Comparison of ENCODE assay signal across 8 cellular contexts in the genomic region with DNA sequence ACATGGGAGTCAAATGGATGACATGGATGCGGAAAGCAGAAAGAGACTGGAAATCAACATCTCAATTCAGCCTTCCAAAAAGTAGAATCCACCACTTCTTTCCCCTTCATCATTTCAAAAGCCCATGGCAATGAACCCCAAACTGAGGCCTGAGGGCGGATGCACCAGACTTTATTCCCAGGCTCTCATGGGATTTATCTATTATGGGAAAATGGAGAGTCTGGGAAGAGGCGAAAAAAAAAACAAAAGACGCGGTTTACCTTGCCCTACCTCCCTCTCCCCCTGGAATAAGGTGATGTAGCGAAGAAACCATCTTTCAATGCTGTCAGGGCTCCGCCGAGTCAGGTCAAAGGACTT. TPM values are rescaled to one million over a fixed set of nuclear protein-coding genes. Genes with fewer than 3 reads are reported as not detected.
DNase-seq lines count a peak whose midpoint lies in the region; ATAC-seq, FAIRE-seq and TF ChIP-seq lines count a peak whose summit lies in the region.

No MANE protein-coding gene starts in this region.

- H3K27ac ChIP-seq in Panc1 (ENCODE audit: low read length) (peak overlapping the region; percentile 81), esophagus squamous epithelium (peak overlapping the region; percentile 81 to 91 (median 88))

- peak; percentile 2 for DNase-seq in GM03348 (ENCODE audit: low spot score)
- no peak for DNase-seq in Panc1 (ENCODE audit: low read depth, low spot score)
- DNase-seq in esophagus squamous epithelium (lab: John Stamatoyannopoulos, UW): no peak
- no peak for DNase-seq in progenitor cell of endocrine pancreas (ENCODE audit: low spot score, unreplicated experiment)
- no peak for DNase-seq in GM12891 (ENCODE audit: insufficient read length, low spot score)
- DNase-seq in D721Med (ENCODE audit: insufficient read length, low spot score): no peak
- no peak for DNase-seq in dedifferentiated amniotic fluid mesenchymal stem cell (ENCODE audit: extremely low spot score)

- intact Hi-C loops in Panc1 (cut with micrococcal nuclease; ENCODE audit: unreplicated experiment) (loop anchor here (10.0 kb wide), 1 partner anchor 149 kb away; no protein-coding TSS in a partner anchor), esophagus squamous epithelium (cut with DNase I) (no loop called here)

- peaks cover 13% of the 10 kb centered on the region for H3K4me1 Mint-ChIP-seq in progenitor cell of endocrine pancreas (ENCODE audit: low read depth)

- TF ChIP-seq CTCF in Panc1 (IDR thresholded peaks at IDR 0.05) (no peak), esophagus squamous epithelium (IDR thresholded peaks at IDR 0.05) (no peak), progenitor cell of endocrine pancreas (IDR thresholded peaks at IDR 0.05; ENCODE audit: unreplicated experiment) (no peak), D721Med (IDR thresholded peaks at IDR 0.05; ENCODE audit: insufficient read depth, missing control alignments) (no peak)

- H3K27me3 ChIP-seq in Panc1 (ENCODE audit: control insufficient read depth, insufficient read depth, low read length) (no peaks in the 10 kb centered on the region), esophagus squamous epithelium (no peaks in the 10 kb centered on the region)

- no peaks in the 10 kb centered on the region for H3K27me3 Mint-ChIP-seq in progenitor cell of endocrine pancreas

- in situ Hi-C loops in Panc1 (cut with HindIII; ENCODE audit: low pct_unique_long_range_greater_than_20kb, low sequenced_read_pairs): no loop called here

- peaks cover 1% of the 10 kb centered on the region for H3K36me3 Mint-ChIP-seq in progenitor cell of endocrine pancreas (ENCODE audit: insufficient read depth)

- POLR2A ChIA-PET in Panc1 (lab: Charles Lee): interaction anchor here (0.6 kb wide), 1 partner anchor 10 kb away, joined by 12 read pairs; no protein-coding TSS in a partner anchor

- H3K27ac Mint-ChIP-seq in progenitor cell of endocrine pancreas: peak overlapping the region; percentile 96

- WGBS in esophagus squamous epithelium, 2 donors: 14 to 15% methylated on average over 8 of the region's 8 CpGs

- FAIRE-seq in GM12891 (lab: Jason Lieb, UNC) (no peak), D721Med (lab: Jason Lieb, UNC) (no peak)

- H3K9me3 Mint-ChIP-seq in progenitor cell of endocrine pancreas (ENCODE audit: low read depth): peaks cover 7% of the 10 kb centered on the region

- peak overlapping the region; percentile 90 for H3K4me3 Mint-ChIP-seq in progenitor cell of endocrine pancreas (ENCODE audit: low read depth)

- no TSS peak for BruUV-seq in Panc1 (replicated peaks; lab: Mats Ljungman, UMichigan)

- TF ChIP-seq POLR2A in esophagus squamous epithelium (IDR thresholded peaks at IDR 0.05) (no peak), GM12891 (IDR thresholded peaks at IDR 0.05; ENCODE audit: low read depth, low read length) (no peak)

- H3K4me1 ChIP-seq in Panc1 (ENCODE audit: control insufficient read depth, insufficient read depth, low read length) (peaks cover 10% of the 10 kb centered on the region), esophagus squamous epithelium (peaks cover 0 to 34% (median 12%) of the 10 kb centered on the region in 3 donors)

- H3K4me3 ChIP-seq in Panc1 (ENCODE audit: low read depth in 2 of 2, low read length in 2 of 2): peak overlapping the region; percentile 96 to 99
- H3K4me3 ChIP-seq in esophagus squamous epithelium: peak overlapping the region; percentile 67 to 88 (median 76)

- H3K36me3 ChIP-seq in Panc1 (ENCODE audit: control insufficient read depth, insufficient read depth, low read length): no peaks in the 10 kb centered on the region; the same call in 1 of the 2 replicates
- H3K36me3 ChIP-seq in esophagus squamous epithelium: no peaks in the 10 kb centered on the region

- CTCF ChIA-PET in Panc1 (lab: Charles Lee): interaction anchor here (0.6 kb wide), 1 partner anchor 1667 kb away, joined by 3 read pairs; no protein-coding TSS in a partner anchor

- ATAC-seq in Panc1: no peak
- ATAC-seq in GM19328 (IDR thresholded peaks at IDR 0.05; ENCODE audit: unreplicated experiment): no peak

- H3K9me3 ChIP-seq in Panc1 (ENCODE audit: control insufficient read depth, insufficient read depth, low read depth, low read length) (peaks cover 6% of the 10 kb centered on the region; the same call in 1 of the 2 replicates), esophagus squamous epithelium (peaks cover 0 to 8% (median 2%) of the 10 kb centered on the region in 3 donors)

TF ChIP-seq in GM12891, 5 proteins besides CTCF, POLR2A, EP300 and RAD21:
- TF ChIP-seq POLR2AphosphoS5 (IDR thresholded peaks at IDR 0.05; ENCODE audit: low read depth, low read length) (no peak), TAF1 (IDR thresholded peaks at IDR 0.05; ENCODE audit: low read depth, low read length) (no peak)

RNA-seq across cellular contexts. Expression of gene KIFAP3, which starts 0.6 kb away (rescaled TPM):
- total RNA-seq in Panc1 (2021; ENCODE audit: unreplicated experiment): 20.0 TPM
- 12.2 TPM for polyA plus RNA-seq in Panc1 (2012; ENCODE audit: insufficient read length)
- 10 to 100 TPM in 3 of 4 donors, 1 to 10 TPM in 1; 9.2 to 24.6 (median 15.5) TPM for total RNA-seq in esophagus squamous epithelium
- total RNA-seq in progenitor cell of endocrine pancreas: 24.6 and 25.1 TPM in 2 replicates
- polyA plus RNA-seq in GM12891 (2012; ENCODE audit: low read depth, missing spikeins): 9.2 TPM
